ENCODE assay signal across 8 cellular contexts in genomic region chr7:55432937-55433784, GRCh38.
A peak's percentile ranks its signal among the peaks of the same experiment; 100 is the strongest.
DNase-seq lines count a peak whose midpoint lies in the region; ATAC-seq and TF ChIP-seq lines count a peak whose summit lies in the region.

No MANE protein-coding gene starts in this region.

- ATAC-seq in GM18909 (IDR thresholded peaks at IDR 0.05; ENCODE audit: poor library complexity, unreplicated experiment) (peak; percentile 79), HG03442 (IDR thresholded peaks at IDR 0.05; ENCODE audit: unreplicated experiment) (peak; percentile 72), mucosa of descending colon (peak; percentile 69), GM21526 (IDR thresholded peaks at IDR 0.05; ENCODE audit: low FRiP score, unreplicated experiment) (no peak), HG03139 (IDR thresholded peaks at IDR 0.05; ENCODE audit: unreplicated experiment) (no peak)

- H3K4me3 ChIP-seq in mucosa of descending colon = no peak overlapping the region

- H3K36me3 ChIP-seq in mucosa of descending colon (ENCODE audit: low read depth) = no peaks in the 10 kb centered on the region

- H3K9me3 ChIP-seq in mucosa of descending colon = no peaks in the 10 kb centered on the region

- H3K4me1 ChIP-seq in mucosa of descending colon (ENCODE audit: low read depth) = peaks cover 24% of the 10 kb centered on the region

- in situ Hi-C loops in Caki2 (cut with HindIII; ENCODE audit: low pct_unique_long_range_greater_than_20kb, low sequenced_read_pairs) = no loop called here

- no peak for TF ChIP-seq CTCF in mucosa of descending colon (IDR thresholded peaks at IDR 0.05)

- intact Hi-C loops in mucosa of descending colon (cut with DNase I, micrococcal nuclease) = no loop called here

- DNase-seq in Caki2 (ENCODE audit: low read depth) = peak; percentile 46
- peak; percentile 29 for DNase-seq in NCI-H774 (lab: John Stamatoyannopoulos, UW)
- peak; percentile 58 for DNase-seq in cerebellum (ENCODE audit: low spot score)
- peak in 1 of 3 donors; percentile 39 for DNase-seq in mucosa of descending colon

Comparison
In these comparisons a context has a peak if more than half of its experiments do, and no peak if none do; other contexts are left out.
1. ATAC-seq: peak in GM18909 (single experiment), HG03442 (single experiment) and mucosa of descending colon (single experiment); none in GM21526 (single experiment) and HG03139 (single experiment).